Comparison of ENCODE assay signal across 1 cellular context in the genomic region with DNA sequence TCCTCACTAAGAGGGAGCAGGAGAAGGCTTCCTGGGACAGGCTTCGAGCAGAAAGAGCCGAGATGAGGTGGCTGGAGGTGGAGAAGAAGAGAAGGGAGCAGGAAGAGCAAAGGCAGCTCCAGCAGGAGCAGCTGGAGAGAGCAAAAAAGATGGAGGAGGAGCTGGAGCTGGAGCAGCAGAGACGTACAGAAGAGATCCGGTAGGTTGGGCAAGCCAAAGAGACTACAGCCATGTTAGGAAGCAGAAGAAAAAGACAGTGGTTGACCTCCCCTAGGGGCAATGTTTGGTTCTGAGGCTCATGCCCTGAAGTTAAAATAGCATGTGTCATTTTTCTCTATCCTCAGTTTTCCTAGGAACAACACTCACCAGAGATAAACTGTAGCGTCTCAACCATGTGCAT.
TF ChIP-seq lines count a peak whose summit lies in the region.

No MANE protein-coding gene starts in this region.

TF ChIP-seq in GM23338, 12 proteins besides CTCF, POLR2A, EP300 and RAD21:
- TF ChIP-seq REST (IDR thresholded peaks at IDR 0.05; ENCODE audit: unreplicated experiment) (no peak), EZH2phosphoT487 (IDR thresholded peaks at IDR 0.05; ENCODE audit: unreplicated experiment) (no peak), EZH2 (IDR thresholded peaks at IDR 0.05; ENCODE audit: low read depth, unreplicated experiment) (no peak), STAT1 (IDR thresholded peaks at IDR 0.05; ENCODE audit: unreplicated experiment) (no peak), ZNF462 (CRISPR knock-in tag; IDR thresholded peaks at IDR 0.05) (no peak), CREB1 (CRISPR knock-in tag; IDR thresholded peaks at IDR 0.05; ENCODE audit: low read depth) (no peak), NANOG (IDR thresholded peaks at IDR 0.05; ENCODE audit: borderline replicate concordance) (no peak), POLR2AphosphoS5 (IDR thresholded peaks at IDR 0.05; ENCODE audit: low read depth) (no peak), ZNF331 (CRISPR knock-in tag; IDR thresholded peaks at IDR 0.05; ENCODE audit: low read depth) (no peak), ZNF114 (CRISPR knock-in tag; IDR thresholded peaks at IDR 0.05) (no peak), JUNB (IDR thresholded peaks at IDR 0.05; ENCODE audit: unreplicated experiment) (no peak)
- TF ChIP-seq, protein P1, sequence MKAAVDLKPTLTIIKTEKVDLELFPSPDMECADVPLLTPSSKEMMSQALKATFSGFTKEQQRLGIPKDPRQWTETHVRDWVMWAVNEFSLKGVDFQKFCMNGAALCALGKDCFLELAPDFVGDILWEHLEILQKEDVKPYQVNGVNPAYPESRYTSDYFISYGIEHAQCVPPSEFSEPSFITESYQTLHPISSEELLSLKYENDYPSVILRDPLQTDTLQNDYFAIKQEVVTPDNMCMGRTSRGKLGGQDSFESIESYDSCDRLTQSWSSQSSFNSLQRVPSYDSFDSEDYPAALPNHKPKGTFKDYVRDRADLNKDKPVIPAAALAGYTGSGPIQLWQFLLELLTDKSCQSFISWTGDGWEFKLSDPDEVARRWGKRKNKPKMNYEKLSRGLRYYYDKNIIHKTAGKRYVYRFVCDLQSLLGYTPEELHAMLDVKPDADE (IDR thresholded peaks at IDR 0.05): no peak
